In the genomic region with DNA sequence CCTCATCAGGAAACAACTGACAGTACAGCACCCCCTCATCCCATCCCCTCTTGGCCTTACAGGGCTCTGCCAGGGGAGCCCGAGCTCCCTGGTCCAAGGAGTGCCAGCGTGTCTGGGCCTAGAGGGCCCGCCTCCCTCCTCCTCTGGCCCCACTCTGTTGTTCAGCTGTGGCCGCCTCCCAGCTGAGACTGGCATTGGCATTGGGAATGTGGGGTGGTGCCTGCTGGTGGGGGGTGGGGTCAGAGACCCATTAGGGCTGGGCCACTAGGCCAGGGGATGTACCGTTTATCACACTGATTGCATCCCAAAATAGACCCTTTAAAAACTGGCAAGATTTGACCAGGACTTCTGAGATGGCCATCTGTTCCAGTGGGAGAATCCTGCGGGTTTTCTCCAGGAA, we compare ENCODE assay signal across 8 cellular contexts. TPM values are rescaled to one million over a fixed set of nuclear protein-coding genes. Genes with fewer than 3 reads are reported as not detected.
DNase-seq lines count a peak whose midpoint lies in the region; ATAC-seq and TF ChIP-seq lines count a peak whose summit lies in the region.

No MANE protein-coding gene starts in this region.

- H3K4me1 ChIP-seq in ascending aorta: peaks cover 20 to 37% of the 10 kb centered on the region in 2 donors
- H3K4me1 ChIP-seq in iPS-15b (ENCODE audit: control insufficient read depth, insufficient read depth, low read length): no peaks in the 10 kb centered on the region

- no peak for TF ChIP-seq CTCF in ascending aorta (IDR thresholded peaks at IDR 0.05)

- H3K27me3 ChIP-seq in ascending aorta (no peaks in the 10 kb centered on the region), iPS-15b (ENCODE audit: control insufficient read depth, insufficient read depth, low read length) (peaks cover 6% of the 10 kb centered on the region)

- no peak for ATAC-seq in activated CD8-positive, alpha-beta memory T cell treated with anti-CD3 and anti-CD28 coated beads, Interleukin-2, amount 10 ng/mL, durations not matched to agents 7 days and 5 days
- no peak for ATAC-seq in stimulated activated effector memory CD8-positive, alpha-beta T cell treated with anti-CD3 and anti-CD28 coated beads, Interleukin-12 subunit alpha, Interleukin-12 subunit beta, amount 100 ng/mL, for 72 hours
- no peak for ATAC-seq in GM21360 (IDR thresholded peaks at IDR 0.05; ENCODE audit: unreplicated experiment)
- no peak for ATAC-seq in GM19397 (IDR thresholded peaks at IDR 0.05; ENCODE audit: unreplicated experiment)
- ATAC-seq in HG03469 (IDR thresholded peaks at IDR 0.05; ENCODE audit: unreplicated experiment): no peak

- H3K9me3 Mint-ChIP-seq in activated CD8-positive, alpha-beta memory T cell treated with anti-CD3 and anti-CD28 coated beads, Interleukin-2, amount 10 ng/mL, durations not matched to agents 7 days and 5 days (ENCODE audit: low read depth): no peaks in the 10 kb centered on the region
- H3K9me3 Mint-ChIP-seq in stimulated activated effector memory CD8-positive, alpha-beta T cell treated with anti-CD3 and anti-CD28 coated beads, Interleukin-12 subunit alpha, Interleukin-12 subunit beta, amount 100 ng/mL, for 72 hours: no peaks in the 10 kb centered on the region

- H3K36me3 ChIP-seq in ascending aorta (no peaks in the 10 kb centered on the region), iPS-15b (ENCODE audit: control insufficient read depth, insufficient read depth, low read length) (no peaks in the 10 kb centered on the region)

- no peak for DNase-seq in activated CD8-positive, alpha-beta memory T cell treated with anti-CD3 and anti-CD28 coated beads, Interleukin-2, amount 10 ng/mL, durations not matched to agents 7 days and 5 days
- DNase-seq in activated CD8-positive, alpha-beta memory T cell treated with anti-CD3 and anti-CD28 coated beads, Interleukin-2, amount 50 U/mL, for 48 hours: no peak
- peak in 1 of 2 donors; percentile 84 for DNase-seq in ascending aorta (ENCODE audit: low spot score in 2 of 2)
- no peak for DNase-seq in stimulated activated effector memory CD8-positive, alpha-beta T cell treated with anti-CD3 and anti-CD28 coated beads, Interleukin-12 subunit alpha, Interleukin-12 subunit beta, amount 100 ng/mL, for 72 hours (ENCODE audit: low spot score in 2 of 2)

- H3K36me3 Mint-ChIP-seq in activated CD8-positive, alpha-beta memory T cell treated with anti-CD3 and anti-CD28 coated beads, Interleukin-2, amount 10 ng/mL, durations not matched to agents 7 days and 5 days: no peaks in the 10 kb centered on the region
- H3K36me3 Mint-ChIP-seq in stimulated activated effector memory CD8-positive, alpha-beta T cell treated with anti-CD3 and anti-CD28 coated beads, Interleukin-12 subunit alpha, Interleukin-12 subunit beta, amount 100 ng/mL, for 72 hours: no peaks in the 10 kb centered on the region

- peaks cover 39% of the 10 kb centered on the region for H3K4me1 Mint-ChIP-seq in activated CD8-positive, alpha-beta memory T cell treated with anti-CD3 and anti-CD28 coated beads, Interleukin-2, amount 10 ng/mL, durations not matched to agents 7 days and 5 days
- H3K4me1 Mint-ChIP-seq in stimulated activated effector memory CD8-positive, alpha-beta T cell treated with anti-CD3 and anti-CD28 coated beads, Interleukin-12 subunit alpha, Interleukin-12 subunit beta, amount 100 ng/mL, for 72 hours: peaks cover 53% of the 10 kb centered on the region

- intact Hi-C loops in ascending aorta (cut with DNase I): loop anchor here (5.0 to 10.0 kb wide), 3 partner anchors 152 to 300 kb away; partner anchors contain the start of gene RSRP1

- peaks cover 28% of the 10 kb centered on the region for H3K27me3 Mint-ChIP-seq in activated CD8-positive, alpha-beta memory T cell treated with anti-CD3 and anti-CD28 coated beads, Interleukin-2, amount 10 ng/mL, durations not matched to agents 7 days and 5 days

- CTCF ChIA-PET in activated CD8-positive, alpha-beta memory T cell treated with anti-CD3 and anti-CD28 coated beads, Interleukin-2, amount 10 ng/mL, durations not matched to agents 7 days and 5 days (lab: Charles Lee): no interaction called here

- peak overlapping the region; percentile 90 to 93 for H3K27ac ChIP-seq in ascending aorta

- H3K9me3 ChIP-seq in ascending aorta: no peaks in the 10 kb centered on the region
- H3K9me3 ChIP-seq in iPS-15b (ENCODE audit: control insufficient read depth, insufficient read depth, low read length): no peaks in the 10 kb centered on the region

- peak overlapping the region; percentile 58 for H3K4me3 Mint-ChIP-seq in activated CD8-positive, alpha-beta memory T cell treated with anti-CD3 and anti-CD28 coated beads, Interleukin-2, amount 10 ng/mL, durations not matched to agents 7 days and 5 days
- H3K4me3 Mint-ChIP-seq in stimulated activated effector memory CD8-positive, alpha-beta T cell treated with anti-CD3 and anti-CD28 coated beads, Interleukin-12 subunit alpha, Interleukin-12 subunit beta, amount 100 ng/mL, for 72 hours: peak overlapping the region; percentile 75

- H3K4me3 ChIP-seq in ascending aorta (peak overlapping the region; percentile 97 to 98), iPS-15b (ENCODE audit: low read depth, low read length) (peak overlapping the region; percentile 62)

- H3K27ac Mint-ChIP-seq in activated CD8-positive, alpha-beta memory T cell treated with anti-CD3 and anti-CD28 coated beads, Interleukin-2, amount 10 ng/mL, durations not matched to agents 7 days and 5 days: no peak overlapping the region
- H3K27ac Mint-ChIP-seq in stimulated activated effector memory CD8-positive, alpha-beta T cell treated with anti-CD3 and anti-CD28 coated beads, Interleukin-12 subunit alpha, Interleukin-12 subunit beta, amount 100 ng/mL, for 72 hours: peak overlapping the region; percentile 80

- no peak overlapping the region for H3K9ac ChIP-seq in iPS-15b (ENCODE audit: low read depth, low read length)

RNA-seq across cellular contexts. Expression of gene LDLRAP1, which starts 1.4 kb away (rescaled TPM):
- 10 to 100 TPM in 1 of 2 experiments, 1 to 10 TPM in 1; 4.9 to 11.0 TPM for total RNA-seq in activated CD8-positive, alpha-beta memory T cell treated with anti-CD3 and anti-CD28 coated beads, Interleukin-2, amount 10 ng/mL, durations not matched to agents 7 days and 5 days
- total RNA-seq in ascending aorta: 75.4 TPM
